Comparison of ENCODE assay signal across 8 cellular contexts in genomic region chr3:125212509-125213372, GRCh38. TPM values are rescaled to one million over a fixed set of nuclear protein-coding genes. Genes with fewer than 3 reads are reported as not detected.
A peak's percentile ranks its signal among the peaks of the same experiment; 100 is the strongest.
DNase-seq lines count a peak whose midpoint lies in the region; ATAC-seq and TF ChIP-seq lines count a peak whose summit lies in the region.

TSS of gene SLC12A8 (minus strand) at chr3:125212748. CDS start at chr3:125211349, 1,399 bp downstream.

- intact Hi-C loops in vagina (cut with DNase I), result no loop called here

- H2AK5ac ChIP-seq in mesenchymal stem cell (ENCODE audit: low read length, severe bottlenecking), result peak within 1 kb of the TSS; percentile 72

- H3K18ac ChIP-seq in mesenchymal stem cell (ENCODE audit: low read depth in 1 of 2, low read length in 2 of 2), result peak within 1 kb of the TSS in 1 of 2 experiments; percentile 89

- peaks cover 0 to 23% of the 10 kb centered on the region in 2 experiments for H3K27me3 ChIP-seq in mesenchymal stem cell (ENCODE audit: control insufficient read depth in 1 of 2, insufficient read depth in 1 of 2, low read length in 2 of 2)
- H3K27me3 ChIP-seq in vagina, result no peaks in the 10 kb centered on the region

- H4K91ac ChIP-seq in mesenchymal stem cell (ENCODE audit: low read length), result peak within 1 kb of the TSS; percentile 78

- H2BK15ac ChIP-seq in mesenchymal stem cell (ENCODE audit: low read depth, poor library complexity, severe bottlenecking), result peak within 1 kb of the TSS; percentile 85

- peak within 1 kb of the TSS; percentile 97 for H3K4me2 ChIP-seq in mesenchymal stem cell (ENCODE audit: low read length, poor library complexity, severe bottlenecking)

- H3K27ac ChIP-seq in mesenchymal stem cell (ENCODE audit: low read length, poor library complexity, severe bottlenecking) (no peak within 1 kb of the TSS), vagina (no peak within 1 kb of the TSS)

- ATAC-seq in central memory CD8-positive, alpha-beta T cell (replicated peaks; ENCODE audit: extremely low read depth, poor library complexity, severe bottlenecking), result no peak

- no peak within 1 kb of the TSS for H3K14ac ChIP-seq in mesenchymal stem cell (ENCODE audit: low read length in 2 of 2)

- peak within 1 kb of the TSS; percentile 36 for H3K4me3 Mint-ChIP-seq in central memory CD8-positive, alpha-beta T cell

- H3K27ac Mint-ChIP-seq in central memory CD8-positive, alpha-beta T cell (ENCODE audit: low read depth), result no peak within 1 kb of the TSS

- peaks cover 16% of the 10 kb centered on the region for H3K4me1 Mint-ChIP-seq in central memory CD8-positive, alpha-beta T cell

- H3K36me3 ChIP-seq in mesenchymal stem cell (ENCODE audit: control insufficient read depth in 1 of 2, insufficient read depth in 2 of 2, low read depth in 1 of 2, low read length in 2 of 2) (no peaks in the 10 kb centered on the region), vagina (no peaks in the 10 kb centered on the region)

- H2AFZ ChIP-seq in mesenchymal stem cell (ENCODE audit: low read depth, low read length), result peak within 1 kb of the TSS; percentile 88

- H3K9me3 ChIP-seq in mesenchymal stem cell (ENCODE audit: control insufficient read depth, low read length) (no peaks in the 10 kb centered on the region), vagina (no peaks in the 10 kb centered on the region)

- H3K27me3 Mint-ChIP-seq in central memory CD8-positive, alpha-beta T cell, result peaks cover 39% of the 10 kb centered on the region

- H2BK120ac ChIP-seq in mesenchymal stem cell (ENCODE audit: low read depth, low read length), result peak within 1 kb of the TSS; percentile 64

- H3K79me1 ChIP-seq in mesenchymal stem cell (replicated peaks; ENCODE audit: low read length, poor library complexity, severe bottlenecking), result peaks cover 5% of the 10 kb centered on the region

- peaks cover 2% of the 10 kb centered on the region for H3K36me3 Mint-ChIP-seq in central memory CD8-positive, alpha-beta T cell (ENCODE audit: insufficient read depth)

- peak within 1 kb of the TSS in 1 of 2 experiments; percentile 64 for H2BK12ac ChIP-seq in mesenchymal stem cell (ENCODE audit: low read length in 2 of 2)

- H3K4me3 ChIP-seq in mesenchymal stem cell (ENCODE audit: insufficient read depth in 1 of 2, low read depth in 1 of 2, low read length in 2 of 2) (peak within 1 kb of the TSS; percentile 41 to 75), vagina (peak within 1 kb of the TSS; percentile 48)

- H3K4ac ChIP-seq in mesenchymal stem cell (ENCODE audit: low read depth in 1 of 2, low read length in 2 of 2), result peak within 1 kb of the TSS in 1 of 2 experiments; percentile 67

- TF ChIP-seq CTCF in vagina (IDR thresholded peaks at IDR 0.05), result no peak

- WGBS in mesenchymal stem cell, result 13% methylated on average over 45 of the region's 55 CpGs

- H3K4me1 ChIP-seq in mesenchymal stem cell (ENCODE audit: control insufficient read depth, insufficient read depth, low read depth, low read length), result peaks cover 17% of the 10 kb centered on the region
- peaks cover 16% of the 10 kb centered on the region for H3K4me1 ChIP-seq in vagina

- peak; percentile 10 for DNase-seq in stimulated activated CD4-positive, alpha-beta T cell treated with anti-CD3 and anti-CD28 coated beads, Interleukin-4, amount 100 ng/mL, for 1 hour
- DNase-seq in stimulated activated CD4-positive, alpha-beta T cell treated with anti-CD3 and anti-CD28 coated beads, Interleukin-4, amount 100 ng/mL, for 4 hours, result no peak
- DNase-seq in central memory CD8-positive, alpha-beta T cell (ENCODE audit: low spot score in 2 of 2), result no peak
- DNase-seq in mesenchymal stem cell (no peak), vagina (ENCODE audit: extremely low spot score in 2 of 2) (no peak), COR-L47 (lab: John Stamatoyannopoulos, UW) (no peak), NCI-H748 treated with DMSO at 0.1 percent for 48 hours (lab: John Stamatoyannopoulos, UW) (no peak), GM19240 (ENCODE audit: insufficient read length, low spot score) (no peak)

- H2BK5ac ChIP-seq in mesenchymal stem cell (ENCODE audit: low read depth, low read length, poor library complexity, severe bottlenecking), result peak within 1 kb of the TSS; percentile 75

- no peaks in the 10 kb centered on the region for H3K9me3 Mint-ChIP-seq in central memory CD8-positive, alpha-beta T cell

- no peak for TF ChIP-seq POLR2A in vagina (IDR thresholded peaks at IDR 0.05)

- H3K9ac ChIP-seq in mesenchymal stem cell (ENCODE audit: low read length), result peak within 1 kb of the TSS; percentile 43

- H4K8ac ChIP-seq in mesenchymal stem cell (ENCODE audit: low read length), result peak within 1 kb of the TSS; percentile 87

- peak within 1 kb of the TSS in 1 of 2 experiments; percentile 56 for H3K23ac ChIP-seq in mesenchymal stem cell (ENCODE audit: low read length in 2 of 2)

RNA-seq across cellular contexts. Expression of gene SLC12A8, which starts in this region (rescaled TPM):
- 61.3 TPM for polyA plus RNA-seq in mesenchymal stem cell (2013, experiment 1 of 2)
- polyA plus RNA-seq in mesenchymal stem cell (2013, experiment 2 of 2), result 60.4 TPM
- 6.1 TPM for total RNA-seq in vagina
